Comparison of ENCODE assay signal across 3 cellular contexts in genomic region chr11:129847361-129847760, GRCh38. TPM values are rescaled to one million over a fixed set of nuclear protein-coding genes. Genes with fewer than 3 reads are reported as not detected.
"Had no signal": no experiment of that assay in that cellular context is flagged by ENCODE, and none has a peak within 500 bp of the region (broad histone marks: within the 10 kb centered on the region; RNA-seq: fewer than 3 reads in every experiment).

No MANE protein-coding gene starts in this region.

RNA-seq across cellular contexts. Expression of gene TMEM45B, which starts 31.7 kb away (rescaled TPM):
- total RNA-seq: neural crest cell, osteocyte had no signal
- polyA plus RNA-seq: heart right ventricle had no signal
